In the genomic region with DNA sequence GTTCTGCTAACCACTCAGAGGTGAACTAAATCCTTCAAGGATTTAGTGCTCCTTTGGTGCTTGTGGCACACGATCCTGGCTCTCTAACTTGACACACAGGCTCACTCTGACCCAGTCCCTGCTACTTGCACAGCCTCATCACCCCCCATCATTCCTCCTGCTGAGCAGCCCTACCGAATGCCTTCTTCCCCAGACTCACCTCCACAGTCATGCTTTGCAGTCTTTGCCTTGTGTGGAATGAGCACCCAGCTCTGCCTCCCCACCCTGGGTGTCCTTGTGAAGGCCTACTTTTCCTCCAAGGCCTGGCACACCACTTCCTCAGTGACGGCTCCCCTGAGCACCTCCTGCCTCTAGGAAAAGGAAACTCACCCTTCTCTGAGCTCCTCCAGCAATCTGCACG, we compare ENCODE assay signal across 21 cellular contexts. TPM values are rescaled to one million over a fixed set of nuclear protein-coding genes. Genes with fewer than 3 reads are reported as not detected.
DNase-seq lines count a peak whose midpoint lies in the region; ATAC-seq, FAIRE-seq and TF ChIP-seq lines count a peak whose summit lies in the region.
"Had no signal": no experiment of that assay in that cellular context is flagged by ENCODE, and none has a peak within 500 bp of the region (broad histone marks: within the 10 kb centered on the region; RNA-seq: fewer than 3 reads in every experiment).

No MANE protein-coding gene starts in this region.

- H3K27me3 Mint-ChIP-seq in activated CD4-positive, alpha-beta T cell treated with anti-CD3 and anti-CD28 coated beads, Interleukin-2, amount 10 ng/mL, durations not matched to agents 24 days and 14 days, result no peaks in the 10 kb centered on the region
- H3K27me3 Mint-ChIP-seq in stimulated activated naive CD8-positive, alpha-beta T cell treated with anti-CD3 and anti-CD28 coated beads, Interleukin-15, Interleukin-2, amounts not matched to agents 100 ng/mL and 50 ng/mL, for 24 hours, result no peaks in the 10 kb centered on the region

- H3K36me3 ChIP-seq in H1 (ENCODE audit: control insufficient read depth in 2 of 4, insufficient read depth in 4 of 4, low read length in 3 of 4), result no peaks in the 10 kb centered on the region
- H3K36me3 ChIP-seq: SJSA1 had no signal

- no peak overlapping the region for H2BK120ac ChIP-seq in H1 (replicated peaks; ENCODE audit: low read depth, low read length)

- CTCF ChIA-PET in H1 (lab: Charles Lee; ENCODE audit: partially characterized antibody), result interaction anchor here (1.4 to 6.0 kb wide), 7 partner anchors 12 to 58 kb away, joined by 4 to 63 read pairs (median 16); a partner anchor contains a TSS

- H3K27ac Mint-ChIP-seq in activated CD4-positive, alpha-beta T cell treated with anti-CD3 and anti-CD28 coated beads, Interleukin-2, amount 10 ng/mL, durations not matched to agents 24 days and 14 days, result peak overlapping the region; percentile 85
- H3K27ac Mint-ChIP-seq in stimulated activated naive CD8-positive, alpha-beta T cell treated with anti-CD3 and anti-CD28 coated beads, Interleukin-15, Interleukin-2, amounts not matched to agents 100 ng/mL and 50 ng/mL, for 24 hours, result peak overlapping the region; percentile 57

- no peak for DNase-seq in activated CD4-positive, alpha-beta T cell treated with anti-CD3 and anti-CD28 coated beads, Interleukin-2, amount 10 ng/mL, durations not matched to agents 24 days and 14 days
- no peak for DNase-seq in activated CD4-positive, alpha-beta T cell treated with anti-CD3 and anti-CD28 coated beads, Interleukin-2, amount 50 U/mL, for 48 hours
- no peak for DNase-seq in stimulated activated naive CD8-positive, alpha-beta T cell treated with anti-CD3 and anti-CD28 coated beads, Interleukin-15, Interleukin-2, amounts not matched to agents 100 U/mL and 50 U/mL, for 24 hours
- DNase-seq in H1 (ENCODE audit: low read depth in 1 of 2, low spot score in 2 of 2) (no peak), ureter (ENCODE audit: low spot score) (no peak), left colon (no peak)
- DNase-seq: cortex of kidney; heart left ventricle; midbrain; NCI-H2107; stimulated activated CD4-positive, alpha-beta T cell treated with anti-CD3 and anti-CD28 coated beads, Interleukin-2, amount 100 ng/mL, for 48 hours had no signal

- peak overlapping the region; percentile 65 for H3K4me3 Mint-ChIP-seq in activated CD4-positive, alpha-beta T cell treated with anti-CD3 and anti-CD28 coated beads, Interleukin-2, amount 10 ng/mL, durations not matched to agents 24 days and 14 days
- H3K4me3 Mint-ChIP-seq in stimulated activated naive CD8-positive, alpha-beta T cell treated with anti-CD3 and anti-CD28 coated beads, Interleukin-15, Interleukin-2, amounts not matched to agents 100 ng/mL and 50 ng/mL, for 24 hours, result no peak overlapping the region

- no peaks in the 10 kb centered on the region for H3K9me3 ChIP-seq in H1 (ENCODE audit: insufficient read depth in 2 of 2, low read depth in 1 of 2, low read length in 1 of 2)
- H3K9me3 ChIP-seq: heart left ventricle, SJSA1, upper lobe of left lung had no signal

- H2BK20ac ChIP-seq in H1 (ENCODE audit: low read length), result no peak overlapping the region

- H3K9ac ChIP-seq in H1 (replicated peaks in 1 of 4; ENCODE audit: extremely low read depth in 1 of 4, low read depth in 3 of 4, low read length in 3 of 4), result no peak overlapping the region

- H3K56ac ChIP-seq in H1 (replicated peaks; ENCODE audit: insufficient read length, low read depth, low read length), result no peak overlapping the region

- WGBS in H1 (ENCODE audit: extremely low coverage in 1 of 2, insufficient coverage in 1 of 2, insufficient read length in 1 of 2, insufficient replicate concordance in 2 of 2, low coverage in 1 of 2, low lambda C conversion rate in 2 of 2, missing lambda C conversion rate in 1 of 2), 2 experiments, result 83% methylated on average over 4 of the region's 4 CpGs; no CpG with 5 or more reads in 1 of the 2 experiments

- H3K18ac ChIP-seq in H1 (ENCODE audit: extremely low read depth, low read length), result no peak overlapping the region

- H2BK12ac ChIP-seq in H1 (ENCODE audit: low read depth, low read length), result no peak overlapping the region

- H3K4me1 Mint-ChIP-seq in activated CD4-positive, alpha-beta T cell treated with anti-CD3 and anti-CD28 coated beads, Interleukin-2, amount 10 ng/mL, durations not matched to agents 24 days and 14 days, result peaks cover 42% of the 10 kb centered on the region
- peaks cover 40% of the 10 kb centered on the region for H3K4me1 Mint-ChIP-seq in stimulated activated naive CD8-positive, alpha-beta T cell treated with anti-CD3 and anti-CD28 coated beads, Interleukin-15, Interleukin-2, amounts not matched to agents 100 ng/mL and 50 ng/mL, for 24 hours (ENCODE audit: low read depth)

- H2AFZ ChIP-seq in H1 (ENCODE audit: low read length), result no peak overlapping the region

- no peak for ATAC-seq in stimulated activated naive CD8-positive, alpha-beta T cell treated with anti-CD3 and anti-CD28 coated beads, Interleukin-15, Interleukin-2, amounts not matched to agents 100 U/mL and 50 U/mL, for 24 hours
- ATAC-seq in left colon (no peak), GM19035 (IDR thresholded peaks at IDR 0.05; ENCODE audit: unreplicated experiment) (no peak)
- ATAC-seq: activated CD4-positive, CD25-positive, alpha-beta regulatory T cell treated with anti-CD3 and anti-CD28 coated beads, Interleukin-2, amount 50 U/mL, for 24 hours; heart left ventricle; left lobe of liver had no signal

- intact Hi-C loops in activated CD4-positive, alpha-beta T cell treated with anti-CD3 and anti-CD28 coated beads, Interleukin-2, amount 10 ng/mL, durations not matched to agents 24 days and 14 days (cut with micrococcal nuclease), result no loop called here
- intact Hi-C loops in left colon (cut with DNase I, micrococcal nuclease), result no loop called here

- H3K27me3 ChIP-seq in H1 (replicated peaks in 1 of 4; ENCODE audit: control insufficient read depth in 3 of 4, extremely low read depth in 1 of 4, insufficient read depth in 3 of 4, low read length in 3 of 4), result no peaks in the 10 kb centered on the region
- H3K27me3 ChIP-seq: heart left ventricle, SJSA1, upper lobe of left lung had no signal

- POLR2A ChIA-PET in H1 (lab: Charles Lee; ENCODE audit: partially characterized antibody), result interaction anchor here (0.6 to 4.5 kb wide), 5 partner anchors 9 to 49 kb away, joined by 3 to 26 read pairs (median 8); a partner anchor contains a TSS

- H3K4me3 ChIP-seq in H1 (ENCODE audit: extremely low read depth in 1 of 4, insufficient read depth in 2 of 4, low read depth in 3 of 4, low read length in 4 of 4), result no peak overlapping the region
- H3K4me3 ChIP-seq: heart left ventricle, SJSA1, smooth muscle cell, upper lobe of left lung had no signal

- no peaks in the 10 kb centered on the region for H3K23me2 ChIP-seq in H1 (ENCODE audit: low read depth, low read length)

- no peaks in the 10 kb centered on the region for H3K79me1 ChIP-seq in H1 (ENCODE audit: low read depth, low read length)

- H3K4me1 ChIP-seq in H1 (replicated peaks in 1 of 4; ENCODE audit: control insufficient read depth in 3 of 4, insufficient read depth in 4 of 4, low read length in 3 of 4), result no peaks in the 10 kb centered on the region

- TF ChIP-seq POLR2A in H1 (IDR thresholded peaks at IDR 0.05; ENCODE audit: control extremely low read depth in 1 of 2, low read depth in 2 of 2, low read length in 2 of 2), result no peak

- FAIRE-seq in H1 (lab: Jason Lieb, UNC), result no peak
- FAIRE-seq: A204.1, D721Med, endothelial cell of umbilical vein had no signal

- no peak overlapping the region for H4K5ac ChIP-seq in H1 (ENCODE audit: insufficient read length, low read depth, low read length)

- no peak for TF ChIP-seq RAD21 in H1 (IDR thresholded peaks at IDR 0.05 in 1 of 2, conservative IDR thresholded peaks at IDR 0.05 in 1 of 2; ENCODE audit: low read depth in 2 of 2, low read length in 2 of 2)

- H3K9me3 Mint-ChIP-seq in activated CD4-positive, alpha-beta T cell treated with anti-CD3 and anti-CD28 coated beads, Interleukin-2, amount 10 ng/mL, durations not matched to agents 24 days and 14 days, result no peaks in the 10 kb centered on the region
- H3K9me3 Mint-ChIP-seq in stimulated activated naive CD8-positive, alpha-beta T cell treated with anti-CD3 and anti-CD28 coated beads, Interleukin-15, Interleukin-2, amounts not matched to agents 100 ng/mL and 50 ng/mL, for 24 hours, result no peaks in the 10 kb centered on the region

- H3K27ac ChIP-seq in H1 (ENCODE audit: low read depth, low read length), result no peak overlapping the region
- H3K27ac ChIP-seq: heart left ventricle, SJSA1, upper lobe of left lung had no signal

- H2AK5ac ChIP-seq in H1 (ENCODE audit: low read depth, low read length), result no peak overlapping the region

- peaks cover 14% of the 10 kb centered on the region for H3K36me3 Mint-ChIP-seq in activated CD4-positive, alpha-beta T cell treated with anti-CD3 and anti-CD28 coated beads, Interleukin-2, amount 10 ng/mL, durations not matched to agents 24 days and 14 days (ENCODE audit: low read depth)
- peaks cover 16% of the 10 kb centered on the region for H3K36me3 Mint-ChIP-seq in stimulated activated naive CD8-positive, alpha-beta T cell treated with anti-CD3 and anti-CD28 coated beads, Interleukin-15, Interleukin-2, amounts not matched to agents 100 ng/mL and 50 ng/mL, for 24 hours (ENCODE audit: low read depth)

- 0 out of 2 replicates have a peak overlapping the region, but pooled peaks have one; percentile 30 for H2BK5ac ChIP-seq in H1 (ENCODE audit: low read depth, low read length)

- H4K8ac ChIP-seq in H1 (ENCODE audit: extremely low read depth, insufficient read depth, low read length), result no peak overlapping the region

- H3K4me2 ChIP-seq in H1 (ENCODE audit: insufficient read depth in 1 of 2, low read depth in 2 of 2, low read length in 2 of 2), result no peak overlapping the region
- H3K4me2 ChIP-seq: smooth muscle cell had no signal

- TF ChIP-seq CTCF in H1 (IDR thresholded peaks at IDR 0.05; ENCODE audit: control extremely low read depth in 1 of 3, insufficient read depth in 1 of 3, low read depth in 1 of 3, low read length in 3 of 3), result no peak

- H3K4ac ChIP-seq in H1 (replicated peaks; ENCODE audit: insufficient read length, low read depth, low read length), result no peak overlapping the region

- no peak overlapping the region for H2BK15ac ChIP-seq in H1 (ENCODE audit: low read length)

- no peak overlapping the region for H3K14ac ChIP-seq in H1 (ENCODE audit: insufficient read length)

- no peaks in the 10 kb centered on the region for H4K20me1 ChIP-seq in H1 (replicated peaks in 1 of 2; ENCODE audit: control insufficient read depth in 1 of 2, insufficient read depth in 2 of 2, low read length in 2 of 2)

- no peak for TF ChIP-seq EP300 in H1 (IDR thresholded peaks at IDR 0.05; ENCODE audit: borderline replicate concordance in 1 of 2, low read depth in 2 of 2, low read length in 2 of 2)

- H4K91ac ChIP-seq in H1 (replicated peaks; ENCODE audit: insufficient read length, low read length), result no peak overlapping the region

- no peaks in the 10 kb centered on the region for H3K79me2 ChIP-seq in H1 (ENCODE audit: control insufficient read depth in 1 of 2, insufficient read depth in 2 of 2, low read length in 2 of 2)

- no peak overlapping the region for H3K23ac ChIP-seq in H1 (ENCODE audit: insufficient read length)

RNA-seq across cellular contexts. Expression of a gene that starts 7.9 kb away (rescaled TPM):
- total RNA-seq in activated CD4-positive, alpha-beta T cell treated with anti-CD3 and anti-CD28 coated beads, Interleukin-2, amount 10 ng/mL, durations not matched to agents 24 days and 14 days, result 87.1 and 93.6 TPM in 2 replicates
- 31.0 and 36.7 TPM in 2 replicates for total RNA-seq in H1 (2021; fragmentation: NEBNext Ultra II Directional; extraction: Animal tissue kit (Norgen Biotek cat#: 25700))
- polyA plus RNA-seq in H1 (2011; rRNA removed), result 23.5 and 31.7 TPM in 2 replicates
- 23.9 TPM for polyA plus RNA-seq in H1 (2011; cell fraction: cytosol; rRNA removed)
- 35.0 TPM for polyA plus RNA-seq in H1 (2011; cell fraction: nucleus; rRNA removed)
- 26.5 to 47.3 TPM (median 32.5 TPM) in 4 replicates for polyA plus RNA-seq in H1 (2012, experiment 1 of 2)
- polyA plus RNA-seq in H1 (2012, experiment 2 of 2), result 24.3 TPM
- polyA plus RNA-seq in H1 (2013, experiment 1 of 2), result 37.5 TPM
- polyA plus RNA-seq in H1 (2013, experiment 2 of 2), result 41.3 TPM
- polyA minus RNA-seq in H1 (2011; rRNA and poly(A)+ RNA removed), result 20.8 and 30.6 TPM in 2 replicates
- 14.8 TPM for polyA minus RNA-seq in H1 (2011; cell fraction: cytosol; rRNA and poly(A)+ RNA removed)
- 31.8 TPM for polyA minus RNA-seq in H1 (2011; cell fraction: nucleus; rRNA and poly(A)+ RNA removed)
- 82.5 TPM for total RNA-seq in ureter
- 10 to 100 TPM; 56.6 to 64.0 TPM for total RNA-seq in left colon

RNA-seq across cellular contexts. Expression of a gene that starts 12.6 kb away (rescaled TPM):
- total RNA-seq in activated CD4-positive, alpha-beta T cell treated with anti-CD3 and anti-CD28 coated beads, Interleukin-2, amount 10 ng/mL, durations not matched to agents 24 days and 14 days, result 5.1 and 6.2 TPM in 2 replicates
- 2.0 and 2.2 TPM in 2 replicates for total RNA-seq in H1 (2021; fragmentation: NEBNext Ultra II Directional; extraction: Animal tissue kit (Norgen Biotek cat#: 25700))
- polyA plus RNA-seq in H1 (2011; rRNA removed), result 1.8 and 4.1 TPM in 2 replicates
- 2.6 TPM for polyA plus RNA-seq in H1 (2011; cell fraction: cytosol; rRNA removed)
- 15.8 TPM for polyA plus RNA-seq in H1 (2011; cell fraction: nucleus; rRNA removed)
- 1.7 to 2.2 TPM (median 1.8 TPM) in 4 replicates for polyA plus RNA-seq in H1 (2012, experiment 1 of 2)
- polyA plus RNA-seq in H1 (2012, experiment 2 of 2), result 1.1 TPM
- polyA plus RNA-seq in H1 (2013, experiment 1 of 2), result 1.3 TPM
- polyA plus RNA-seq in H1 (2013, experiment 2 of 2), result 1.4 TPM
- polyA minus RNA-seq in H1 (2011; rRNA and poly(A)+ RNA removed), result 2.0 and 2.2 TPM in 2 replicates
- polyA minus RNA-seq in H1 (2011; cell fraction: cytosol; rRNA and poly(A)+ RNA removed), result not detected
- 3.9 TPM for polyA minus RNA-seq in H1 (2011; cell fraction: nucleus; rRNA and poly(A)+ RNA removed)
- total RNA-seq in ureter, result 7.7 TPM
- 1 to 10 TPM; 2.3 to 2.9 TPM for total RNA-seq in left colon

RNA-seq across cellular contexts. Expression of a gene that starts 17.6 kb away (rescaled TPM):
- total RNA-seq in activated CD4-positive, alpha-beta T cell treated with anti-CD3 and anti-CD28 coated beads, Interleukin-2, amount 10 ng/mL, durations not matched to agents 24 days and 14 days, result 32.4 and 42.8 TPM in 2 replicates
- total RNA-seq in H1 (2021; fragmentation: NEBNext Ultra II Directional; extraction: Animal tissue kit (Norgen Biotek cat#: 25700)), result 85.3 and 88.3 TPM in 2 replicates
- 52.9 and 61.6 TPM in 2 replicates for polyA plus RNA-seq in H1 (2011; rRNA removed)
- 84.7 TPM for polyA plus RNA-seq in H1 (2011; cell fraction: cytosol; rRNA removed)
- polyA plus RNA-seq in H1 (2011; cell fraction: nucleus; rRNA removed), result 82.6 TPM
- 91.9 to 106 TPM (median 101 TPM) in 4 replicates for polyA plus RNA-seq in H1 (2012, experiment 1 of 2)
- polyA plus RNA-seq in H1 (2012, experiment 2 of 2), result 59.5 TPM
- 58.1 TPM for polyA plus RNA-seq in H1 (2013, experiment 1 of 2)
- polyA plus RNA-seq in H1 (2013, experiment 2 of 2), result 63.5 TPM
- 71.1 and 110 TPM in 2 replicates for polyA minus RNA-seq in H1 (2011; rRNA and poly(A)+ RNA removed)
- 41.1 TPM for polyA minus RNA-seq in H1 (2011; cell fraction: cytosol; rRNA and poly(A)+ RNA removed)
- 72.2 TPM for polyA minus RNA-seq in H1 (2011; cell fraction: nucleus; rRNA and poly(A)+ RNA removed)
- total RNA-seq in ureter (78.7 TPM), left colon (10 to 100 TPM; 62.4 to 64.8 TPM)

RNA-seq across cellular contexts. Expression of a gene that starts 18.2 kb away (rescaled TPM):
- 188 and 190 TPM in 2 replicates for total RNA-seq in activated CD4-positive, alpha-beta T cell treated with anti-CD3 and anti-CD28 coated beads, Interleukin-2, amount 10 ng/mL, durations not matched to agents 24 days and 14 days
- total RNA-seq in H1 (2021; fragmentation: NEBNext Ultra II Directional; extraction: Animal tissue kit (Norgen Biotek cat#: 25700)), result 241 and 253 TPM in 2 replicates
- polyA plus RNA-seq in H1 (2011; rRNA removed), result 196 and 317 TPM in 2 replicates
- 304 TPM for polyA plus RNA-seq in H1 (2011; cell fraction: cytosol; rRNA removed)
- 126 TPM for polyA plus RNA-seq in H1 (2011; cell fraction: nucleus; rRNA removed)
- polyA plus RNA-seq in H1 (2012, experiment 1 of 2), result 368 to 472 TPM (median 440 TPM) in 4 replicates
- polyA plus RNA-seq in H1 (2012, experiment 2 of 2), result 1,298 TPM
- polyA plus RNA-seq in H1 (2013, experiment 1 of 2), result 411 TPM
- polyA plus RNA-seq in H1 (2013, experiment 2 of 2), result 426 TPM
- polyA minus RNA-seq in H1 (2011; rRNA and poly(A)+ RNA removed), result 70.9 and 75.2 TPM in 2 replicates
- 68.0 TPM for polyA minus RNA-seq in H1 (2011; cell fraction: cytosol; rRNA and poly(A)+ RNA removed)
- polyA minus RNA-seq in H1 (2011; cell fraction: nucleus; rRNA and poly(A)+ RNA removed), result 51.1 TPM
- total RNA-seq in ureter (159 TPM), left colon (100 to 1,000 TPM; 110 to 135 TPM)

RNA-seq across cellular contexts. Expression of a gene that starts 21.0 kb away (rescaled TPM):
- total RNA-seq in activated CD4-positive, alpha-beta T cell treated with anti-CD3 and anti-CD28 coated beads, Interleukin-2, amount 10 ng/mL, durations not matched to agents 24 days and 14 days, result 49.6 and 51.1 TPM in 2 replicates
- total RNA-seq in H1 (2021; fragmentation: NEBNext Ultra II Directional; extraction: Animal tissue kit (Norgen Biotek cat#: 25700)), result 16.0 and 16.9 TPM in 2 replicates
- 49.8 and 65.1 TPM in 2 replicates for polyA plus RNA-seq in H1 (2011; rRNA removed)
- polyA plus RNA-seq in H1 (2011; cell fraction: cytosol; rRNA removed), result 30.0 TPM
- 150 TPM for polyA plus RNA-seq in H1 (2011; cell fraction: nucleus; rRNA removed)
- 17.0 to 25.2 TPM (median 20.7 TPM) in 4 replicates for polyA plus RNA-seq in H1 (2012, experiment 1 of 2)
- 36.6 TPM for polyA plus RNA-seq in H1 (2012, experiment 2 of 2)
- 22.1 TPM for polyA plus RNA-seq in H1 (2013, experiment 1 of 2)
- polyA plus RNA-seq in H1 (2013, experiment 2 of 2), result 19.9 TPM
- polyA minus RNA-seq in H1 (2011; rRNA and poly(A)+ RNA removed), result 34.2 and 35.5 TPM in 2 replicates
- polyA minus RNA-seq in H1 (2011; cell fraction: cytosol; rRNA and poly(A)+ RNA removed), result 18.1 TPM
- 40.0 TPM for polyA minus RNA-seq in H1 (2011; cell fraction: nucleus; rRNA and poly(A)+ RNA removed)
- total RNA-seq in ureter (36.1 TPM), left colon (10 to 100 TPM; 35.0 to 41.8 TPM)
